ENCODE assay signal across 10 cellular contexts in genomic region chr19:11453468-11454341, GRCh38. TPM values are rescaled to one million over a fixed set of nuclear protein-coding genes. Genes with fewer than 3 reads are reported as not detected.
DNase-seq lines count a peak whose midpoint lies in the region; ATAC-seq, FAIRE-seq and TF ChIP-seq lines count a peak whose summit lies in the region.
"Had no signal": no experiment of that assay in that cellular context is flagged by ENCODE, and none has a peak within 500 bp of the region (broad histone marks: within the 10 kb centered on the region; RNA-seq: fewer than 3 reads in every experiment).

No MANE protein-coding gene starts in this region.

- no peak overlapping the region for H3K27ac ChIP-seq in VCaP
- no peak overlapping the region for H3K27ac ChIP-seq in hepatocyte
- no peak overlapping the region for H3K27ac ChIP-seq in tibial artery
- H3K27ac ChIP-seq in coronary artery: no peak overlapping the region
- H3K27ac ChIP-seq: body of pancreas had no signal

- H3K9me3 ChIP-seq in hepatocyte (ENCODE audit: low read depth) (no peaks in the 10 kb centered on the region), tibial artery (no peaks in the 10 kb centered on the region)
- H3K9me3 ChIP-seq: body of pancreas had no signal

- H3K27me3 ChIP-seq in hepatocyte (no peaks in the 10 kb centered on the region), tibial artery (peaks cover 0 to 41% of the 10 kb centered on the region in 2 donors)
- H3K27me3 ChIP-seq: body of pancreas had no signal

- TF ChIP-seq POLR2A in GM12891 (IDR thresholded peaks at IDR 0.05; ENCODE audit: low read depth, low read length): no peak

- DNase-seq in AG09309 (ENCODE audit: low read depth): no peak
- no peak for DNase-seq in GM12891 (ENCODE audit: insufficient read length, low spot score)
- DNase-seq in hepatocyte (ENCODE audit: low spot score): no peak
- no peak for DNase-seq in tibial artery
- no peak for DNase-seq in coronary artery (ENCODE audit: low spot score)
- DNase-seq: body of pancreas, NCI-H1092 had no signal

- H2AFZ ChIP-seq in hepatocyte: no peak overlapping the region

- H4K20me1 ChIP-seq in hepatocyte (ENCODE audit: insufficient read depth, poor library complexity, severe bottlenecking): no peaks in the 10 kb centered on the region

- H3K4me1 ChIP-seq in hepatocyte (ENCODE audit: insufficient read depth) (peaks cover 2% of the 10 kb centered on the region), tibial artery (peaks cover 0 to 15% (median 4%) of the 10 kb centered on the region in 4 donors)
- H3K4me1 ChIP-seq: body of pancreas had no signal

- WGBS in hepatocyte (ENCODE audit: low lambda C conversion rate, missing lambda C conversion rate): 87% methylated on average over 17 of the region's 27 CpGs

- intact Hi-C loops in tibial artery (cut with DNase I; ENCODE audit: low total_unique reads): no loop called here

- H3K36me3 ChIP-seq in hepatocyte (replicated peaks; ENCODE audit: insufficient read depth, low read depth) (no peaks in the 10 kb centered on the region), tibial artery (peaks cover 10 to 24% (median 17%) of the 10 kb centered on the region in 3 donors)

- no peak overlapping the region for H3K4me2 ChIP-seq in hepatocyte

- H3K79me2 ChIP-seq in hepatocyte: no peaks in the 10 kb centered on the region

- H3K4me3 ChIP-seq in AG09309 (ENCODE audit: control insufficient read depth, low read depth, low read length) (no peak overlapping the region), hepatocyte (no peak overlapping the region), tibial artery (no peak overlapping the region), coronary artery (no peak overlapping the region)
- H3K4me3 ChIP-seq: body of pancreas had no signal

- ATAC-seq in GM19463 (IDR thresholded peaks at IDR 0.05; ENCODE audit: unreplicated experiment) (no peak), GM21528 (IDR thresholded peaks at IDR 0.05; ENCODE audit: low FRiP score, unreplicated experiment) (no peak)
- ATAC-seq: body of pancreas had no signal

- peak; percentile 33 for TF ChIP-seq CTCF in AG09309 (IDR thresholded peaks at IDR 0.05; ENCODE audit: control insufficient read depth, insufficient read depth, low read depth, low read length, missing control alignments)
- 0 out of 2 replicates have a peak, but pooled peaks have one; percentile 9 for TF ChIP-seq CTCF in VCaP (conservative IDR thresholded peaks at IDR 0.05)
- peak; percentile 27 for TF ChIP-seq CTCF in hepatocyte (IDR thresholded peaks at IDR 0.05; ENCODE audit: poor library complexity)
- no peak for TF ChIP-seq CTCF in tibial artery (IDR thresholded peaks at IDR 0.05)
- TF ChIP-seq CTCF in coronary artery (IDR thresholded peaks at IDR 0.05): no peak

- FAIRE-seq in GM12891 (lab: Jason Lieb, UNC): peak; percentile 61

- H3K9me2 ChIP-seq in hepatocyte (replicated peaks; ENCODE audit: insufficient read depth): no peaks in the 10 kb centered on the region

TF ChIP-seq in GM12891, 5 proteins besides CTCF, POLR2A, EP300 and RAD21:
- TF ChIP-seq TAF1 (IDR thresholded peaks at IDR 0.05; ENCODE audit: low read depth, low read length): no peak
- TF ChIP-seq PAX5 (IDR thresholded peaks at IDR 0.05; ENCODE audit: insufficient read depth, low read length, severe bottlenecking): no peak
- no peak for TF ChIP-seq SPI1 (IDR thresholded peaks at IDR 0.05; ENCODE audit: low read depth, low read length)

RNA-seq across cellular contexts. Expression of gene PRKCSH, which starts 18.3 kb away (rescaled TPM):
- 168 TPM for polyA plus RNA-seq in GM12891 (2012; ENCODE audit: low read depth, missing spikeins)
- 60.0 and 85.1 TPM in 2 replicates for total RNA-seq in hepatocyte
- polyA plus RNA-seq in hepatocyte: 245 and 251 TPM in 2 replicates

RNA-seq across cellular contexts. Expression of gene ODAD3, which starts 18.8 kb away (rescaled TPM):
- polyA plus RNA-seq in GM12891 (2012; ENCODE audit: low read depth, missing spikeins): 0.23 TPM
- total RNA-seq in hepatocyte: 0.08 and 1.3 TPM in 2 replicates
- 1.4 and 1.9 TPM in 2 replicates for polyA plus RNA-seq in hepatocyte

RNA-seq across cellular contexts. Expression of gene ELAVL3, which starts 27.1 kb away (rescaled TPM):
- 0.26 TPM for polyA plus RNA-seq in GM12891 (2012; ENCODE audit: low read depth, missing spikeins)
- 0.30 TPM in 1 of 2 replicates, not detected in the other for total RNA-seq in hepatocyte
- polyA plus RNA-seq in hepatocyte: 0.11 and 0.18 TPM in 2 replicates
- total RNA-seq: body of pancreas had no signal

RNA-seq across cellular contexts. Expression of gene RGL3, which starts 34.6 kb away (rescaled TPM):
- polyA plus RNA-seq in GM12891 (2012; ENCODE audit: low read depth, missing spikeins): not detected
- total RNA-seq in hepatocyte: 20.6 and 27.6 TPM in 2 replicates
- 55.6 and 94.8 TPM in 2 replicates for polyA plus RNA-seq in hepatocyte

RNA-seq across cellular contexts. Expression of gene ZNF653, which starts 51.9 kb away (rescaled TPM):
- polyA plus RNA-seq in GM12891 (2012; ENCODE audit: low read depth, missing spikeins): 6.6 TPM
- total RNA-seq in hepatocyte: 8.4 and 9.5 TPM in 2 replicates
- 9.6 and 10.2 TPM in 2 replicates for polyA plus RNA-seq in hepatocyte

Comparison
In these comparisons a context has a peak if more than half of its experiments do, and no peak if none do; other contexts are left out.
1. CTCF ChIP-seq: peak in AG09309 (single experiment), VCaP (single experiment) and hepatocyte (single experiment); none in tibial artery (0 of 2) and coronary artery (single experiment).